14 cellular contexts compared by ENCODE assay signal in the genomic region with DNA sequence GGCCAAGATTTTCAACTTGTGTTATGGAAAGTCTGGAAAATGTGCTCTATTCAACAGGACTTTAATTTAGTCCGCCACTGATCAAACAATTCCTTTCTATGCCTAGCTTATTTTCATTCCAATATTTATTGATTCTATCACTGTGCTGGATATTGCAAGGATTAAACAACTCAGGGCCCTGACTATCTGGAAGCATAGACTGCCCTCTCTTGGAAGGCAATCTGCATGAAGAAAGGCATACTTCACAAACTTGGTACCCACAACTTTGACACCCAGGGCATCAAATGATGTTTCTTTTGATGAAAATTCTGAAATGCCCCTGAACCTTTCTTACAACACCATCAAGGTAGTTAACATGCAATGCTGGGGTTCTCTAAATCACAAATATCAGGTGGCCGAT.
DNase-seq lines count a peak whose midpoint lies in the region; ATAC-seq, FAIRE-seq and TF ChIP-seq lines count a peak whose summit lies in the region.
"Had no signal": no experiment of that assay in that cellular context is flagged by ENCODE, and none has a peak within 500 bp of the region (broad histone marks: within the 10 kb centered on the region; RNA-seq: fewer than 3 reads in every experiment).

No MANE protein-coding gene starts in this region.

- POLR2A ChIA-PET in A549 (lab: Yijun Ruan, JAX): no interaction called here

- TF ChIP-seq RAD21 in A549 (conservative IDR thresholded peaks at IDR 0.05 in 1 of 2, IDR thresholded peaks at IDR 0.05 in 1 of 2): peak; percentile 50 to 57

- H2AFZ ChIP-seq in GM23248: no peak overlapping the region

- H3K27me3 ChIP-seq in GM23248 (replicated peaks; ENCODE audit: insufficient read depth) (no peaks in the 10 kb centered on the region), WERI-Rb-1 (ENCODE audit: insufficient read depth, low read depth, severe bottlenecking) (no peaks in the 10 kb centered on the region), Peyer's patch (no peaks in the 10 kb centered on the region)
- H3K27me3 ChIP-seq: BLaER1 treated with 17β-estradiol and CSF1 and Interleukin-3, amounts not matched to agents 10 nM and 100 nM; tibial nerve had no signal

- TF ChIP-seq POLR2A in A549 (IDR thresholded peaks at IDR 0.05; ENCODE audit: low read length): no peak
- no peak for TF ChIP-seq POLR2A in Peyer's patch (IDR thresholded peaks at IDR 0.05)

- H3F3A ChIP-seq in GM23248 (ENCODE audit: insufficient read depth): no peaks in the 10 kb centered on the region

- TF ChIP-seq CTCF in A549 (IDR thresholded peaks at IDR 0.05) (no peak), WERI-Rb-1 (IDR thresholded peaks at IDR 0.05; ENCODE audit: low read depth, low read length) (peak; percentile 32; the same call in 1 of the 2 replicates), foreskin fibroblast (IDR thresholded peaks at IDR 0.05; ENCODE audit: low read depth, low read length) (peak; percentile 27), Peyer's patch (IDR thresholded peaks at IDR 0.05) (peak in 3 of 6 experiments; percentile 46 to 58 (median 46))

- DNase-seq in A549 (ENCODE audit: low read depth in 1 of 2, low spot score in 1 of 2) (peak in 1 of 2 experiments; percentile 39), GM23248 (peak; percentile 52), WERI-Rb-1 (no peak), foreskin fibroblast (peak in 1 of 2 donors; percentile 61), HK-2 (ENCODE audit: unreplicated experiment) (no peak), KBM-7 (no peak), NCI-H2171 treated with DMSO at 0.1 percent for 48 hours (lab: John Stamatoyannopoulos, UW) (no peak), Peyer's patch (no peak)
- DNase-seq: activated CD4-positive, alpha-beta T cell treated with anti-CD3 and anti-CD28 coated beads, Interleukin-2, amount 10 ng/mL, durations not matched to agents 7 days and 5 days; activated effector memory CD4-positive, alpha-beta T cell treated with anti-CD3 and anti-CD28 coated beads, Interleukin-2, amount 50 U/mL, for 16 hours; NCI-H510A treated with DMSO at 0.1 percent for 48 hours had no signal

- H3K79me2 ChIP-seq in GM23248 (ENCODE audit: insufficient read depth): no peaks in the 10 kb centered on the region

- no peak overlapping the region for H3K9ac ChIP-seq in GM23248
- H3K9ac ChIP-seq: BLaER1 treated with 17β-estradiol and CSF1 and Interleukin-3, amounts not matched to agents 10 nM and 100 nM had no signal

- in situ Hi-C loops in GM23248 (cut with MboI): no loop called here
- in situ Hi-C loops in KBM-7 (cut with MboI; ENCODE audit: low pct_unique_long_range_greater_than_20kb, low sequenced_read_pairs): no loop called here

- peaks cover 42% of the 10 kb centered on the region for H3K4me1 ChIP-seq in A549
- peaks cover 9% of the 10 kb centered on the region; the same call in 1 of the 2 replicates for H3K4me1 ChIP-seq in GM23248 (ENCODE audit: insufficient read depth)
- no peaks in the 10 kb centered on the region for H3K4me1 ChIP-seq in Peyer's patch
- H3K4me1 ChIP-seq: BLaER1 treated with 17β-estradiol and CSF1 and Interleukin-3, amounts not matched to agents 10 nM and 100 nM; tibial nerve had no signal

- peaks cover 12% of the 10 kb centered on the region; the same call in 1 of the 3 replicates for H3K9me3 ChIP-seq in A549
- H3K9me3 ChIP-seq in GM23248 (ENCODE audit: low read depth): no peaks in the 10 kb centered on the region
- H3K9me3 ChIP-seq in WERI-Rb-1 (ENCODE audit: severe bottlenecking): peaks cover 4% of the 10 kb centered on the region
- H3K9me3 ChIP-seq in Peyer's patch: no peaks in the 10 kb centered on the region

- H3K4me2 ChIP-seq in A549 (no peak overlapping the region), GM23248 (ENCODE audit: unreplicated experiment) (no peak overlapping the region)
- H3K4me2 ChIP-seq: BLaER1 treated with 17β-estradiol and CSF1 and Interleukin-3, amounts not matched to agents 10 nM and 100 nM had no signal

- WGBS in A549 (ENCODE audit: missing lambda C conversion rate): 95% methylated on average over 2 of the region's 2 CpGs
- 88 to 94% methylated on average over 2 of the region's 2 CpGs for WGBS in GM23248 (ENCODE audit: low coverage in 1 of 2, low lambda C conversion rate in 2 of 2, missing lambda C conversion rate in 2 of 2), 2 experiments

- H4K20me1 ChIP-seq in GM23248 (ENCODE audit: insufficient read depth): no peaks in the 10 kb centered on the region
- H4K20me1 ChIP-seq: BLaER1 treated with 17β-estradiol and CSF1 and Interleukin-3, amounts not matched to agents 10 nM and 100 nM had no signal

- H3K36me3 ChIP-seq in GM23248 (ENCODE audit: low read depth) (no peaks in the 10 kb centered on the region), WERI-Rb-1 (no peaks in the 10 kb centered on the region), Peyer's patch (no peaks in the 10 kb centered on the region)
- H3K36me3 ChIP-seq: BLaER1 treated with 17β-estradiol and CSF1 and Interleukin-3, amounts not matched to agents 10 nM and 100 nM; tibial nerve had no signal

- H3K27ac ChIP-seq in A549: 0 out of 6 replicates have a peak overlapping the region, but pooled peaks have one; percentile 1 to 29
- no peak overlapping the region for H3K27ac ChIP-seq in GM23248
- no peak overlapping the region for H3K27ac ChIP-seq in WERI-Rb-1
- H3K27ac ChIP-seq in Peyer's patch: no peak overlapping the region
- H3K27ac ChIP-seq: BLaER1 treated with 17β-estradiol and CSF1 and Interleukin-3, amounts not matched to agents 10 nM and 100 nM; coronary artery; tibial nerve had no signal

- no peak for FAIRE-seq in A549 (lab: Jason Lieb, UNC)

- no peaks in the 10 kb centered on the region for H3K9me2 ChIP-seq in GM23248 (ENCODE audit: insufficient read depth)

- no peak for TF ChIP-seq EP300 in A549 (IDR thresholded peaks at IDR 0.05)

- CTCF ChIA-PET in A549 (lab: Yijun Ruan, JAX): interaction anchor here (0.6 to 1.2 kb wide), 3 partner anchors 11 to 669 kb away, joined by 3 to 5 read pairs (median 4); no protein-coding TSS in a partner anchor

- no peak for ATAC-seq in A549

- H3K4me3 ChIP-seq in A549 (no peak overlapping the region), GM23248 (no peak overlapping the region), WERI-Rb-1 (ENCODE audit: low read depth, low read length) (no peak overlapping the region), foreskin fibroblast (ENCODE audit: low read depth in 1 of 2, low read length in 2 of 2) (no peak overlapping the region), Peyer's patch (no peak overlapping the region)
- H3K4me3 ChIP-seq: BLaER1 treated with 17β-estradiol and CSF1 and Interleukin-3, amounts not matched to agents 10 nM and 100 nM; coronary artery; tibial nerve had no signal

TF ChIP-seq in A549, 52 proteins besides CTCF, POLR2A, EP300 and RAD21:
- TF ChIP-seq RCOR1 (IDR thresholded peaks at IDR 0.05; ENCODE audit: low read depth, low read length) (no peak), RARB (CRISPR knock-in tag; IDR thresholded peaks at IDR 0.05) (no peak), TP53 (CRISPR knock-in tag; IDR thresholded peaks at IDR 0.05) (no peak), MAFK (IDR thresholded peaks at IDR 0.05; ENCODE audit: partially characterized antibody) (no peak), NPAS2 (CRISPR knock-in tag; IDR thresholded peaks at IDR 0.05; ENCODE audit: borderline replicate concordance) (no peak), ZSCAN20 (CRISPR knock-in tag; IDR thresholded peaks at IDR 0.05) (no peak), CHD2 (IDR thresholded peaks at IDR 0.05; ENCODE audit: low read length, partially characterized antibody) (no peak), NR3C1 (IDR thresholded peaks at IDR 0.05) (no peak), RNF2 (IDR thresholded peaks at IDR 0.05; ENCODE audit: borderline replicate concordance, low read depth) (no peak)
- TF ChIP-seq, protein P1, sequence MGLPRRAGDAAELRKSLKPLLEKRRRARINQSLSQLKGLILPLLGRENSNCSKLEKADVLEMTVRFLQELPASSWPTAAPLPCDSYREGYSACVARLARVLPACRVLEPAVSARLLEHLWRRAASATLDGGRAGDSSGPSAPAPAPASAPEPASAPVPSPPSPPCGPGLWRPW (IDR thresholded peaks at IDR 0.05): no peak
- TF ChIP-seq, protein P2, sequence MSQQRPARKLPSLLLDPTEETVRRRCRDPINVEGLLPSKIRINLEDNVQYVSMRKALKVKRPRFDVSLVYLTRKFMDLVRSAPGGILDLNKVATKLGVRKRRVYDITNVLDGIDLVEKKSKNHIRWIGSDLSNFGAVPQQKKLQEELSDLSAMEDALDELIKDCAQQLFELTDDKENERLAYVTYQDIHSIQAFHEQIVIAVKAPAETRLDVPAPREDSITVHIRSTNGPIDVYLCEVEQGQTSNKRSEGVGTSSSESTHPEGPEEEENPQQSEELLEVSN (IDR thresholded peaks at IDR 0.05; ENCODE audit: borderline replicate concordance, low read depth): no peak
- TF ChIP-seq, protein P3, sequence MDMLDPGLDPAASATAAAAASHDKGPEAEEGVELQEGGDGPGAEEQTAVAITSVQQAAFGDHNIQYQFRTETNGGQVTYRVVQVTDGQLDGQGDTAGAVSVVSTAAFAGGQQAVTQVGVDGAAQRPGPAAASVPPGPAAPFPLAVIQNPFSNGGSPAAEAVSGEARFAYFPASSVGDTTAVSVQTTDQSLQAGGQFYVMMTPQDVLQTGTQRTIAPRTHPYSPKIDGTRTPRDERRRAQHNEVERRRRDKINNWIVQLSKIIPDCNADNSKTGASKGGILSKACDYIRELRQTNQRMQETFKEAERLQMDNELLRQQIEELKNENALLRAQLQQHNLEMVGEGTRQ (IDR thresholded peaks at IDR 0.05): no peak

Comparison
In these comparisons a context has a peak if more than half of its experiments do, and no peak if none do; other contexts are left out.
1. H3K27ac ChIP-seq: peak in A549 (2 of 2); none in GM23248 (single experiment), WERI-Rb-1 (single experiment) and Peyer's patch (0 of 4).